Comparison of ENCODE assay signal across 13 cellular contexts in genomic region chr10:58651040-58651439, GRCh38.
DNase-seq lines count a peak whose midpoint lies in the region; ATAC-seq, FAIRE-seq and TF ChIP-seq lines count a peak whose summit lies in the region.
"Had no signal": no experiment of that assay in that cellular context is flagged by ENCODE, and none has a peak within 500 bp of the region (broad histone marks: within the 10 kb centered on the region; RNA-seq: fewer than 3 reads in every experiment).

No MANE protein-coding gene starts in this region.

- no peaks in the 10 kb centered on the region for H3K27me3 Mint-ChIP-seq in WTC11 (ENCODE audit: low read depth)
- no peaks in the 10 kb centered on the region for H3K27me3 Mint-ChIP-seq in T-cell

- peaks cover 22% of the 10 kb centered on the region for H3K79me2 ChIP-seq in ACC112 (ENCODE audit: control insufficient read depth, insufficient read depth, low read length, unreplicated experiment)

- H2AFZ ChIP-seq in ACC112 (ENCODE audit: low read length, unreplicated experiment) = no peak overlapping the region

- H3K4me1 ChIP-seq in ACC112 (ENCODE audit: control insufficient read depth, insufficient read depth, low read length, unreplicated experiment) (peaks cover 56% of the 10 kb centered on the region), kidney (ENCODE audit: control insufficient read depth in 1 of 2, insufficient read depth in 1 of 2, low read depth in 1 of 2, low read length in 2 of 2) (peaks cover 8 to 20% of the 10 kb centered on the region in 2 donors)

- H3K27me3 ChIP-seq in ACC112 (ENCODE audit: insufficient read depth, low read length) = no peaks in the 10 kb centered on the region
- H3K27me3 ChIP-seq: stomach had no signal

- peak; percentile 54 for DNase-seq in MV-4-11 (lab: John Stamatoyannopoulos, UW)
- no peak for DNase-seq in WTC11 (ENCODE audit: low spot score)
- no peak for DNase-seq in left ventricle myocardium superior
- no peak for DNase-seq in DMS53 treated with DMSO at 0.1 percent for 48 hours (lab: John Stamatoyannopoulos, UW; ENCODE audit: unreplicated experiment)
- DNase-seq in kidney = no peak
- no peak for DNase-seq in T-cell
- DNase-seq in NCI-H146 treated with DMSO at 0.1 percent for 48 hours (lab: John Stamatoyannopoulos, UW; ENCODE audit: unreplicated experiment) = no peak
- DNase-seq: activated CD4-positive, alpha-beta T cell treated with anti-CD3 and anti-CD28 coated beads for 4 hours; stomach had no signal

- H3K27ac ChIP-seq in ACC112 (ENCODE audit: low read depth, low read length) (peak overlapping the region; percentile 27), kidney (ENCODE audit: low read depth in 2 of 2, low read length in 2 of 2) (no peak overlapping the region)
- H3K27ac ChIP-seq: stomach had no signal

- no peak overlapping the region for H3K9ac ChIP-seq in kidney (ENCODE audit: low read length in 2 of 2)

- H3K27ac Mint-ChIP-seq in WTC11 (peak overlapping the region; percentile 51; the same call in 1 of the 2 replicates), T-cell (no peak overlapping the region)
- H3K27ac Mint-ChIP-seq: mesothelial cell of epicardium had no signal

- no peaks in the 10 kb centered on the region for H3K9me3 ChIP-seq in kidney (ENCODE audit: control insufficient read depth in 1 of 2, low read length in 2 of 2)
- H3K9me3 ChIP-seq: stomach had no signal

- CTCF ChIA-PET in WTC11 (lab: Charles Lee) (interaction anchor here (1.0 to 1.1 kb wide), 2 partner anchors 10 to 120 kb away, joined by 3 to 6 read pairs; no protein-coding TSS in a partner anchor), T-cell (lab: Charles Lee) (no interaction called here)

- TF ChIP-seq CTCF in WTC11 (IDR thresholded peaks at IDR 0.05) = no peak
- no peak for TF ChIP-seq CTCF in kidney (IDR thresholded peaks at IDR 0.05; ENCODE audit: borderline replicate concordance, extremely low read depth, insufficient read depth)

- H3K4me1 Mint-ChIP-seq in WTC11 (peaks cover 11% of the 10 kb centered on the region), T-cell (no peaks in the 10 kb centered on the region)

- H3K4me3 ChIP-seq in ACC112 (ENCODE audit: low read depth, low read length) (peak overlapping the region; percentile 6; the same call in 1 of the 2 replicates), kidney (ENCODE audit: low read length in 2 of 2) (no peak overlapping the region)
- H3K4me3 ChIP-seq: K562, stomach had no signal

- intact Hi-C loops in left ventricle myocardium superior (cut with micrococcal nuclease) = no loop called here
- intact Hi-C loops in kidney (cut with DNase I) = no loop called here

- POLR2A ChIA-PET in WTC11 (lab: Charles Lee) = no interaction called here
- POLR2A ChIA-PET in T-cell (lab: Charles Lee) = no interaction called here

- H3K9me3 Mint-ChIP-seq in WTC11 (no peaks in the 10 kb centered on the region), T-cell (peaks cover 0 to 4% (median 0%) of the 10 kb centered on the region in 3 donors)
- H3K9me3 Mint-ChIP-seq: mesothelial cell of epicardium had no signal

- H3K36me3 Mint-ChIP-seq in WTC11 = no peaks in the 10 kb centered on the region
- H3K36me3 Mint-ChIP-seq in T-cell = no peaks in the 10 kb centered on the region

- no peak overlapping the region for H3K4me3 Mint-ChIP-seq in WTC11
- no peak overlapping the region for H3K4me3 Mint-ChIP-seq in T-cell
- H3K4me3 Mint-ChIP-seq: mesothelial cell of epicardium had no signal

- FAIRE-seq in kidney (lab: Jason Lieb, UNC) = no peak
- FAIRE-seq: K562 had no signal

- ATAC-seq in WTC11 (no peak; the same call in 1 of the 2 replicates), left ventricle myocardium superior (peak; percentile 81), T-cell (replicated peaks in 1 of 4) (no peak)
- ATAC-seq: esophagus mucosa, K562 had no signal

- H3K36me3 ChIP-seq in ACC112 (ENCODE audit: insufficient read depth, low read length) (no peaks in the 10 kb centered on the region), kidney (ENCODE audit: control insufficient read depth in 1 of 2, insufficient read depth in 2 of 2, low read length in 2 of 2) (no peaks in the 10 kb centered on the region)
- H3K36me3 ChIP-seq: stomach had no signal

TF ChIP-seq in WTC11, 78 proteins besides CTCF, POLR2A, EP300 and RAD21 (continues in another document):
- TF ChIP-seq, protein P1, sequence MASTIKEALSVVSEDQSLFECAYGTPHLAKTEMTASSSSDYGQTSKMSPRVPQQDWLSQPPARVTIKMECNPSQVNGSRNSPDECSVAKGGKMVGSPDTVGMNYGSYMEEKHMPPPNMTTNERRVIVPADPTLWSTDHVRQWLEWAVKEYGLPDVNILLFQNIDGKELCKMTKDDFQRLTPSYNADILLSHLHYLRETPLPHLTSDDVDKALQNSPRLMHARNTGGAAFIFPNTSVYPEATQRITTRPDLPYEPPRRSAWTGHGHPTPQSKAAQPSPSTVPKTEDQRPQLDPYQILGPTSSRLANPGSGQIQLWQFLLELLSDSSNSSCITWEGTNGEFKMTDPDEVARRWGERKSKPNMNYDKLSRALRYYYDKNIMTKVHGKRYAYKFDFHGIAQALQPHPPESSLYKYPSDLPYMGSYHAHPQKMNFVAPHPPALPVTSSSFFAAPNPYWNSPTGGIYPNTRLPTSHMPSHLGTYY (CRISPR knock-in tag; IDR thresholded peaks at IDR 0.05) = no peak
- TF ChIP-seq, protein P2, sequence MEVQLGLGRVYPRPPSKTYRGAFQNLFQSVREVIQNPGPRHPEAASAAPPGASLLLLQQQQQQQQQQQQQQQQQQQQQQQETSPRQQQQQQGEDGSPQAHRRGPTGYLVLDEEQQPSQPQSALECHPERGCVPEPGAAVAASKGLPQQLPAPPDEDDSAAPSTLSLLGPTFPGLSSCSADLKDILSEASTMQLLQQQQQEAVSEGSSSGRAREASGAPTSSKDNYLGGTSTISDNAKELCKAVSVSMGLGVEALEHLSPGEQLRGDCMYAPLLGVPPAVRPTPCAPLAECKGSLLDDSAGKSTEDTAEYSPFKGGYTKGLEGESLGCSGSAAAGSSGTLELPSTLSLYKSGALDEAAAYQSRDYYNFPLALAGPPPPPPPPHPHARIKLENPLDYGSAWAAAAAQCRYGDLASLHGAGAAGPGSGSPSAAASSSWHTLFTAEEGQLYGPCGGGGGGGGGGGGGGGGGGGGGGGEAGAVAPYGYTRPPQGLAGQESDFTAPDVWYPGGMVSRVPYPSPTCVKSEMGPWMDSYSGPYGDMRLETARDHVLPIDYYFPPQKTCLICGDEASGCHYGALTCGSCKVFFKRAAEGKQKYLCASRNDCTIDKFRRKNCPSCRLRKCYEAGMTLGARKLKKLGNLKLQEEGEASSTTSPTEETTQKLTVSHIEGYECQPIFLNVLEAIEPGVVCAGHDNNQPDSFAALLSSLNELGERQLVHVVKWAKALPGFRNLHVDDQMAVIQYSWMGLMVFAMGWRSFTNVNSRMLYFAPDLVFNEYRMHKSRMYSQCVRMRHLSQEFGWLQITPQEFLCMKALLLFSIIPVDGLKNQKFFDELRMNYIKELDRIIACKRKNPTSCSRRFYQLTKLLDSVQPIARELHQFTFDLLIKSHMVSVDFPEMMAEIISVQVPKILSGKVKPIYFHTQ (CRISPR knock-in tag; IDR thresholded peaks at IDR 0.05) = no peak
- TF ChIP-seq MYBL2 (CRISPR knock-in tag; IDR thresholded peaks at IDR 0.05) (no peak), JUN (CRISPR knock-in tag; IDR thresholded peaks at IDR 0.05) (no peak), ZNF423 (CRISPR knock-in tag; IDR thresholded peaks at IDR 0.05) (no peak), MXD4 (CRISPR knock-in tag; IDR thresholded peaks at IDR 0.05; ENCODE audit: borderline replicate concordance) (no peak)
- TF ChIP-seq, protein P3, sequence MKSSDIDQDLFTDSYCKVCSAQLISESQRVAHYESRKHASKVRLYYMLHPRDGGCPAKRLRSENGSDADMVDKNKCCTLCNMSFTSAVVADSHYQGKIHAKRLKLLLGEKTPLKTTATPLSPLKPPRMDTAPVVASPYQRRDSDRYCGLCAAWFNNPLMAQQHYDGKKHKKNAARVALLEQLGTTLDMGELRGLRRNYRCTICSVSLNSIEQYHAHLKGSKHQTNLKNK (CRISPR knock-in tag; IDR thresholded peaks at IDR 0.05) = no peak
- TF ChIP-seq, protein P4, sequence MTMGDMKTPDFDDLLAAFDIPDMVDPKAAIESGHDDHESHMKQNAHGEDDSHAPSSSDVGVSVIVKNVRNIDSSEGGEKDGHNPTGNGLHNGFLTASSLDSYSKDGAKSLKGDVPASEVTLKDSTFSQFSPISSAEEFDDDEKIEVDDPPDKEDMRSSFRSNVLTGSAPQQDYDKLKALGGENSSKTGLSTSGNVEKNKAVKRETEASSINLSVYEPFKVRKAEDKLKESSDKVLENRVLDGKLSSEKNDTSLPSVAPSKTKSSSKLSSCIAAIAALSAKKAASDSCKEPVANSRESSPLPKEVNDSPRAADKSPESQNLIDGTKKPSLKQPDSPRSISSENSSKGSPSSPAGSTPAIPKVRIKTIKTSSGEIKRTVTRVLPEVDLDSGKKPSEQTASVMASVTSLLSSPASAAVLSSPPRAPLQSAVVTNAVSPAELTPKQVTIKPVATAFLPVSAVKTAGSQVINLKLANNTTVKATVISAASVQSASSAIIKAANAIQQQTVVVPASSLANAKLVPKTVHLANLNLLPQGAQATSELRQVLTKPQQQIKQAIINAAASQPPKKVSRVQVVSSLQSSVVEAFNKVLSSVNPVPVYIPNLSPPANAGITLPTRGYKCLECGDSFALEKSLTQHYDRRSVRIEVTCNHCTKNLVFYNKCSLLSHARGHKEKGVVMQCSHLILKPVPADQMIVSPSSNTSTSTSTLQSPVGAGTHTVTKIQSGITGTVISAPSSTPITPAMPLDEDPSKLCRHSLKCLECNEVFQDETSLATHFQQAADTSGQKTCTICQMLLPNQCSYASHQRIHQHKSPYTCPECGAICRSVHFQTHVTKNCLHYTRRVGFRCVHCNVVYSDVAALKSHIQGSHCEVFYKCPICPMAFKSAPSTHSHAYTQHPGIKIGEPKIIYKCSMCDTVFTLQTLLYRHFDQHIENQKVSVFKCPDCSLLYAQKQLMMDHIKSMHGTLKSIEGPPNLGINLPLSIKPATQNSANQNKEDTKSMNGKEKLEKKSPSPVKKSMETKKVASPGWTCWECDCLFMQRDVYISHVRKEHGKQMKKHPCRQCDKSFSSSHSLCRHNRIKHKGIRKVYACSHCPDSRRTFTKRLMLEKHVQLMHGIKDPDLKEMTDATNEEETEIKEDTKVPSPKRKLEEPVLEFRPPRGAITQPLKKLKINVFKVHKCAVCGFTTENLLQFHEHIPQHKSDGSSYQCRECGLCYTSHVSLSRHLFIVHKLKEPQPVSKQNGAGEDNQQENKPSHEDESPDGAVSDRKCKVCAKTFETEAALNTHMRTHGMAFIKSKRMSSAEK (CRISPR knock-in tag; IDR thresholded peaks at IDR 0.05; ENCODE audit: borderline replicate concordance) = no peak
